13 cellular contexts compared by ENCODE assay signal in genomic region chr17:78396436-78397335, GRCh38. TPM values are rescaled to one million over a fixed set of nuclear protein-coding genes. Genes with fewer than 3 reads are reported as not detected.
DNase-seq lines count a peak whose midpoint lies in the region; ATAC-seq, FAIRE-seq and TF ChIP-seq lines count a peak whose summit lies in the region.
"Had no signal": no experiment of that assay in that cellular context is flagged by ENCODE, and none has a peak within 500 bp of the region (broad histone marks: within the 10 kb centered on the region; RNA-seq: fewer than 3 reads in every experiment).

No MANE protein-coding gene starts in this region.

- FAIRE-seq in pancreas (lab: Jason Lieb, UNC), result no peak

- ATAC-seq in GM23338 (no peak), Right ventricle myocardium inferior (peak; percentile 64), pancreas (peak; percentile 86 to 97 (median 92)), HG02870 (IDR thresholded peaks at IDR 0.05; ENCODE audit: unreplicated experiment) (no peak)
- no peak for ATAC-seq in natural killer cell treated with Interleukin-12 subunit alpha and Interleukin-12 subunit beta and Interleukin-15 and Interleukin-18, amount 100 ng/mL, for 72 hours
- ATAC-seq: activated T-cell treated with anti-CD3 and anti-CD28 coated beads, Interleukin-2, amount 50 U/mL, for 72 hours had no signal

- TF ChIP-seq CTCF in GM23338 (conservative IDR thresholded peaks at IDR 0.05; ENCODE audit: low read depth in 2 of 2) (no peak), VCaP (conservative IDR thresholded peaks at IDR 0.05) (no peak), pancreas (IDR thresholded peaks at IDR 0.05) (no peak)

- H4K20me1 ChIP-seq in GM23338 (replicated peaks; ENCODE audit: insufficient read depth), result peaks cover 37% of the 10 kb centered on the region

- peaks cover 7% of the 10 kb centered on the region; the same call in 2 of the 3 replicates for H3K4me1 Mint-ChIP-seq in GM23338
- H3K4me1 Mint-ChIP-seq in natural killer cell treated with Interleukin-12 subunit alpha and Interleukin-12 subunit beta and Interleukin-15 and Interleukin-18, amount 100 ng/mL, for 72 hours (ENCODE audit: low read depth in 2 of 2), result peaks cover 19 to 22% of the 10 kb centered on the region in 2 donors

- H3K36me3 Mint-ChIP-seq in GM23338 (ENCODE audit: low read depth), result peaks cover 77% of the 10 kb centered on the region
- peaks cover 9% of the 10 kb centered on the region for H3K36me3 Mint-ChIP-seq in natural killer cell treated with Interleukin-12 subunit alpha and Interleukin-12 subunit beta and Interleukin-15 and Interleukin-18, amount 100 ng/mL, for 72 hours

- peak overlapping the region; percentile 76; the same call in 1 of the 2 replicates for H3K27ac ChIP-seq in GM23338 (ENCODE audit: low read depth)
- peak overlapping the region; percentile 54 for H3K27ac ChIP-seq in VCaP
- peak overlapping the region in 3 of 4 donors; percentile 12 to 25 (median 20) for H3K27ac ChIP-seq in pancreas
- H3K27ac ChIP-seq: HL-60 had no signal

- H3K27me3 ChIP-seq in GM23338 (ENCODE audit: insufficient read depth) (no peaks in the 10 kb centered on the region), pancreas (no peaks in the 10 kb centered on the region)
- H3K27me3 ChIP-seq: BE2C had no signal

- H3K9me3 ChIP-seq in pancreas, result no peaks in the 10 kb centered on the region
- H3K9me3 ChIP-seq: BE2C had no signal

- H3K27me3 Mint-ChIP-seq in GM23338 (ENCODE audit: insufficient read depth, low read depth, poor library complexity), result peaks cover 5% of the 10 kb centered on the region
- no peaks in the 10 kb centered on the region for H3K27me3 Mint-ChIP-seq in natural killer cell treated with Interleukin-12 subunit alpha and Interleukin-12 subunit beta and Interleukin-15 and Interleukin-18, amount 100 ng/mL, for 72 hours

- peak overlapping the region; percentile 37; the same call in 1 of the 2 replicates for H3K27ac Mint-ChIP-seq in GM23338
- peak overlapping the region in 1 of 2 donors; percentile 75 for H3K27ac Mint-ChIP-seq in natural killer cell treated with Interleukin-12 subunit alpha and Interleukin-12 subunit beta and Interleukin-15 and Interleukin-18, amount 100 ng/mL, for 72 hours

- peaks cover 27% of the 10 kb centered on the region; the same call in 1 of the 2 replicates for H3K36me3 ChIP-seq in GM23338 (ENCODE audit: insufficient read depth)
- peaks cover 11 to 33% (median 28%) of the 10 kb centered on the region in 3 donors for H3K36me3 ChIP-seq in pancreas

- no peaks in the 10 kb centered on the region for H3K9me3 Mint-ChIP-seq in GM23338
- no peaks in the 10 kb centered on the region for H3K9me3 Mint-ChIP-seq in natural killer cell treated with Interleukin-12 subunit alpha and Interleukin-12 subunit beta and Interleukin-15 and Interleukin-18, amount 100 ng/mL, for 72 hours
- H3K9me3 Mint-ChIP-seq: activated T-cell treated with anti-CD3 and anti-CD28 coated beads, Interleukin-2, amount 50 U/mL, for 72 hours had no signal

- H2AFZ ChIP-seq in GM23338, result no peak overlapping the region

- WGBS in pancreas, 2 donors, result 26 to 37% methylated on average over 14 of the region's 14 CpGs

- no peaks in the 10 kb centered on the region for H3K4me1 ChIP-seq in GM23338 (ENCODE audit: insufficient read depth)
- H3K4me1 ChIP-seq in pancreas, result peaks cover 0 to 6% (median 5%) of the 10 kb centered on the region in 3 donors
- H3K4me1 ChIP-seq: BE2C had no signal

- no peak overlapping the region for H3K4me3 Mint-ChIP-seq in GM23338
- no peak overlapping the region for H3K4me3 Mint-ChIP-seq in natural killer cell treated with Interleukin-12 subunit alpha and Interleukin-12 subunit beta and Interleukin-15 and Interleukin-18, amount 100 ng/mL, for 72 hours
- H3K4me3 Mint-ChIP-seq: activated T-cell treated with anti-CD3 and anti-CD28 coated beads, Interleukin-2, amount 50 U/mL, for 72 hours had no signal

- intact Hi-C loops in Right ventricle myocardium inferior (cut with DNase I), result no loop called here
- intact Hi-C loops in pancreas (cut with DNase I), result no loop called here

- no peak overlapping the region for H3K4me2 ChIP-seq in GM23338

- DNase-seq in GM23338 (ENCODE audit: low spot score) (no peak), Right ventricle myocardium inferior (ENCODE audit: missing footprints) (peak; percentile 72), pancreas (peak; percentile 52 to 90 (median 81)), DMS79 (lab: John Stamatoyannopoulos, UW) (no peak), GDM1 (lab: John Stamatoyannopoulos, UW) (no peak)
- DNase-seq in natural killer cell treated with Interleukin-12 subunit alpha and Interleukin-12 subunit beta and Interleukin-15 and Interleukin-18, amount 100 ng/mL, for 72 hours (ENCODE audit: low spot score), result no peak
- DNase-seq: activated CD4-positive, CD25-positive, alpha-beta regulatory T cell; activated T-cell treated with anti-CD3 and anti-CD28 coated beads, Interleukin-2, amount 50 U/mL, for 72 hours; BE2C; SIG-M5 had no signal

- 0 out of 2 replicates have a peak, but pooled peaks cover 2% of the 10 kb centered on the region for H3F3A ChIP-seq in GM23338 (replicated peaks; ENCODE audit: low read depth)

- H3K9me2 ChIP-seq in GM23338 (ENCODE audit: insufficient read depth), result no peaks in the 10 kb centered on the region

- H3K79me2 ChIP-seq in GM23338 (replicated peaks; ENCODE audit: insufficient read depth), result peaks cover 56% of the 10 kb centered on the region

- H3K4me3 ChIP-seq in GM23338 (no peak overlapping the region), pancreas (no peak overlapping the region)

TF ChIP-seq in GM23338, 12 proteins besides CTCF, POLR2A, EP300 and RAD21 (continues in another document):
- no peak for TF ChIP-seq ZNF114 (CRISPR knock-in tag; IDR thresholded peaks at IDR 0.05)
- no peak for TF ChIP-seq EZH2 (IDR thresholded peaks at IDR 0.05; ENCODE audit: low read depth, unreplicated experiment)

RNA-seq across cellular contexts. Expression of gene PGS1, which starts 18.2 kb away (rescaled TPM):
- total RNA-seq in GM23338 (2014; rRNA removed; shearing (Covaris generic)), result 65.8 and 67.1 TPM in 2 replicates
- polyA plus RNA-seq in GM23338 (2016; fragmentation: Nextera tagmentation; extraction: Ambion mirVana), result 42.5 and 43.9 TPM in 2 replicates
- 16.7 TPM for total RNA-seq in Right ventricle myocardium inferior
- 10 to 100 TPM; 11.2 to 21.9 (median 13.4) TPM for total RNA-seq in pancreas
- polyA plus RNA-seq in pancreas, result 10 to 100 TPM; 17.2 to 22.7 TPM
- total RNA-seq in natural killer cell treated with Interleukin-12 subunit alpha and Interleukin-12 subunit beta and Interleukin-15 and Interleukin-18, amount 100 ng/mL, for 72 hours, result 100 to 1,000 TPM in 1 of 2 donors, 10 to 100 TPM in 1; 83.0 to 139 TPM

RNA-seq across cellular contexts. Expression of gene SOCS3, which starts 36.8 kb away (rescaled TPM):
- total RNA-seq in GM23338 (2014; rRNA removed; shearing (Covaris generic)), result 25.1 and 32.9 TPM in 2 replicates
- 13.2 TPM in 2 replicates for polyA plus RNA-seq in GM23338 (2016; fragmentation: Nextera tagmentation; extraction: Ambion mirVana)
- total RNA-seq in Right ventricle myocardium inferior, result 12.2 TPM
- total RNA-seq in pancreas, result 10 to 100 TPM in 4 of 6 donors, 1 to 10 TPM in 2; 5.7 to 32.6 (median 18.0) TPM
- 10 to 100 TPM; 28.5 to 53.3 TPM for polyA plus RNA-seq in pancreas
- 100 to 1,000 TPM; 110 to 156 TPM for total RNA-seq in natural killer cell treated with Interleukin-12 subunit alpha and Interleukin-12 subunit beta and Interleukin-15 and Interleukin-18, amount 100 ng/mL, for 72 hours

Comparison
In these comparisons a context has a peak if more than half of its experiments do, and no peak if none do; other contexts are left out.
1. ATAC-seq: peak in Right ventricle myocardium inferior (single experiment) and pancreas (4 of 4); none in GM23338 (single experiment), natural killer cell treated with Interleukin-12 subunit alpha and Interleukin-12 subunit beta and Interleukin-15 and Interleukin-18, amount 100 ng/mL, for 72 hours (0 of 2) and HG02870 (single experiment).
2. DNase-seq: peak in Right ventricle myocardium inferior (single experiment) and pancreas (6 of 6); none in GM23338 (single experiment), natural killer cell treated with Interleukin-12 subunit alpha and Interleukin-12 subunit beta and Interleukin-15 and Interleukin-18, amount 100 ng/mL, for 72 hours (single experiment), DMS79 (single experiment) and GDM1 (single experiment).
3. H3K27ac ChIP-seq: peak in every context shown above with its lines; median percentile 76 in GM23338; 54 in VCaP; 20 in pancreas.